Comparison of ENCODE assay signal across 18 cellular contexts in genomic region chr3:194777729-194778128, GRCh38.
A peak's percentile ranks its signal among the peaks of the same experiment; 100 is the strongest.
DNase-seq lines count a peak whose midpoint lies in the region; ATAC-seq, FAIRE-seq and TF ChIP-seq lines count a peak whose summit lies in the region.
"Had no signal": no experiment of that assay in that cellular context is flagged by ENCODE, and none has a peak within 500 bp of the region (broad histone marks: within the 10 kb centered on the region; RNA-seq: fewer than 3 reads in every experiment).

No MANE protein-coding gene starts in this region.

- H4K20me1 ChIP-seq in H1 (replicated peaks in 1 of 2; ENCODE audit: control insufficient read depth in 1 of 2, insufficient read depth in 2 of 2, low read length in 2 of 2): no peaks in the 10 kb centered on the region

- no peak overlapping the region for H2BK20ac ChIP-seq in H1 (ENCODE audit: low read length)

- no peak overlapping the region for H4K91ac ChIP-seq in H1 (replicated peaks; ENCODE audit: insufficient read length, low read length)

- peak overlapping the region in 1 of 2 experiments; percentile 39; a peak in 1 of 4 replicates for H3K4me2 ChIP-seq in H1 (ENCODE audit: insufficient read depth in 1 of 2, low read depth in 2 of 2, low read length in 2 of 2)

- H4K8ac ChIP-seq in H1 (ENCODE audit: extremely low read depth, insufficient read depth, low read length): no peak overlapping the region

- 0 out of 2 replicates have a peak overlapping the region, but pooled peaks have one; percentile 50 for H2AFZ ChIP-seq in H1 (ENCODE audit: low read length)

- peak; percentile 24 for DNase-seq in DMS153 (lab: John Stamatoyannopoulos, UW)
- no peak for DNase-seq in DMS153 treated with DMSO at 0.1 percent for 48 hours (lab: John Stamatoyannopoulos, UW; ENCODE audit: unreplicated experiment)
- peak; percentile 55 for DNase-seq in NCI-H774 (lab: John Stamatoyannopoulos, UW)
- DNase-seq in H1 (ENCODE audit: low read depth in 1 of 2, low spot score in 2 of 2): no peak
- peak; percentile 6 for DNase-seq in ureter (ENCODE audit: low spot score)
- DNase-seq in NCI-H1417 treated with DMSO at 0.1 percent for 48 hours (lab: John Stamatoyannopoulos, UW): no peak
- no peak for DNase-seq in HEK293T (ENCODE audit: extremely low spot score)
- DNase-seq: CD4-positive, alpha-beta T cell; DMS79; HCEC 1CT; NCI-H1105 treated with DMSO at 0.1 percent for 48 hours; NCI-H1694 treated with DMSO at 0.1 percent for 48 hours; NCI-H2107; NCI-H510A treated with DMSO at 0.1 percent for 48 hours; SJCRH30 had no signal

- H3K79me1 ChIP-seq in H1 (ENCODE audit: low read depth, low read length): no peaks in the 10 kb centered on the region

- ATAC-seq in GM19452 (IDR thresholded peaks at IDR 0.05; ENCODE audit: unreplicated experiment): no peak
- ATAC-seq: Panc1 had no signal

- H3K9ac ChIP-seq in H1 (replicated peaks in 1 of 4; ENCODE audit: extremely low read depth in 1 of 4, low read depth in 3 of 4, low read length in 3 of 4): no peak overlapping the region

- H4K5ac ChIP-seq in H1 (ENCODE audit: insufficient read length, low read depth, low read length): no peak overlapping the region

- no peak overlapping the region for H2BK12ac ChIP-seq in H1 (ENCODE audit: low read depth, low read length)

- H3K4me3 ChIP-seq in H1 (ENCODE audit: extremely low read depth in 1 of 4, insufficient read depth in 2 of 4, low read depth in 3 of 4, low read length in 4 of 4): no peak overlapping the region
- H3K4me3 ChIP-seq: SJCRH30 had no signal

- H3K4me1 ChIP-seq in H1 (replicated peaks in 1 of 4; ENCODE audit: control insufficient read depth in 3 of 4, insufficient read depth in 4 of 4, low read length in 3 of 4): peaks cover 0 to 6% (median 2%) of the 10 kb centered on the region in 4 experiments; a peak in 2 of 7 replicates
- H3K4me1 ChIP-seq: SJCRH30 had no signal

- H3K36me3 ChIP-seq in H1 (ENCODE audit: control insufficient read depth in 2 of 4, insufficient read depth in 4 of 4, low read length in 3 of 4): no peaks in the 10 kb centered on the region
- H3K36me3 ChIP-seq: SJCRH30 had no signal

- H3K23me2 ChIP-seq in H1 (ENCODE audit: low read depth, low read length): no peaks in the 10 kb centered on the region

- no peaks in the 10 kb centered on the region for H3K79me2 ChIP-seq in H1 (ENCODE audit: control insufficient read depth in 1 of 2, insufficient read depth in 2 of 2, low read length in 2 of 2)

- H3K27ac ChIP-seq in H1 (ENCODE audit: low read depth, low read length): no peak overlapping the region
- H3K27ac ChIP-seq: 22Rv1, SJCRH30 had no signal

- CTCF ChIA-PET in H1 (lab: Charles Lee; ENCODE audit: partially characterized antibody) (interaction anchor here (0.7 kb wide), 1 partner anchor 95 kb away, joined by 3 read pairs; no protein-coding TSS in a partner anchor), HEK293T (lab: Yijun Ruan, JAX) (no interaction called here)

- no peak overlapping the region for H3K14ac ChIP-seq in H1 (ENCODE audit: insufficient read length)

- no peak for TF ChIP-seq EP300 in H1 (IDR thresholded peaks at IDR 0.05; ENCODE audit: borderline replicate concordance in 1 of 2, low read depth in 2 of 2, low read length in 2 of 2)

- no peak overlapping the region for H3K18ac ChIP-seq in H1 (ENCODE audit: extremely low read depth, low read length)

- no peak overlapping the region for H2BK15ac ChIP-seq in H1 (ENCODE audit: low read length)

- H2BK120ac ChIP-seq in H1 (replicated peaks; ENCODE audit: low read depth, low read length): no peak overlapping the region

- TF ChIP-seq POLR2A in H1 (IDR thresholded peaks at IDR 0.05; ENCODE audit: control extremely low read depth in 1 of 2, low read depth in 2 of 2, low read length in 2 of 2): no peak

- H3K4ac ChIP-seq in H1 (replicated peaks; ENCODE audit: insufficient read length, low read depth, low read length): no peak overlapping the region

- H2AK5ac ChIP-seq in H1 (ENCODE audit: low read depth, low read length): no peak overlapping the region

- no peak for FAIRE-seq in H1 (lab: Jason Lieb, UNC)

- TF ChIP-seq CTCF in H1 (IDR thresholded peaks at IDR 0.05; ENCODE audit: control extremely low read depth in 1 of 3, insufficient read depth in 1 of 3, low read depth in 1 of 3, low read length in 3 of 3): no peak

- POLR2A ChIA-PET in H1 (lab: Charles Lee; ENCODE audit: partially characterized antibody) (no interaction called here), HEK293T (lab: Yijun Ruan, JAX) (no interaction called here)

- no peaks in the 10 kb centered on the region; a peak in 1 of 7 replicates for H3K27me3 ChIP-seq in H1 (replicated peaks in 1 of 4; ENCODE audit: control insufficient read depth in 3 of 4, extremely low read depth in 1 of 4, insufficient read depth in 3 of 4, low read length in 3 of 4)
- H3K27me3 ChIP-seq: SJCRH30 had no signal

- TF ChIP-seq RAD21 in H1 (IDR thresholded peaks at IDR 0.05 in 1 of 2, conservative IDR thresholded peaks at IDR 0.05 in 1 of 2; ENCODE audit: low read depth in 2 of 2, low read length in 2 of 2): no peak

- H3K9me3 ChIP-seq in H1 (ENCODE audit: insufficient read depth in 2 of 2, low read depth in 1 of 2, low read length in 1 of 2): no peaks in the 10 kb centered on the region
- H3K9me3 ChIP-seq: SJCRH30 had no signal

- H3K23ac ChIP-seq in H1 (ENCODE audit: insufficient read length): no peak overlapping the region

- no peak overlapping the region for H2BK5ac ChIP-seq in H1 (ENCODE audit: low read depth, low read length)

- 73% methylated on average over 5 of the region's 5 CpGs; no CpG with 5 or more reads in 1 of the 2 experiments for WGBS in H1 (ENCODE audit: extremely low coverage in 1 of 2, insufficient coverage in 1 of 2, insufficient read length in 1 of 2, insufficient replicate concordance in 2 of 2, low coverage in 1 of 2, low lambda C conversion rate in 2 of 2, missing lambda C conversion rate in 1 of 2), 2 experiments

- no peak overlapping the region for H3K56ac ChIP-seq in H1 (replicated peaks; ENCODE audit: insufficient read length, low read depth, low read length)

TF ChIP-seq in H1, 55 proteins besides CTCF, POLR2A, EP300 and RAD21:
- TF ChIP-seq CBX5 (IDR thresholded peaks at IDR 0.05; ENCODE audit: low read depth, low read length) (no peak), TCF12 (IDR thresholded peaks at IDR 0.05; ENCODE audit: low read depth, low read length) (peak; percentile 67; the same call in 1 of the 2 replicates)

TF ChIP-seq in HEK293T, 16 proteins besides CTCF, POLR2A, EP300 and RAD21:
- TF ChIP-seq CTBP1 (IDR thresholded peaks at IDR 0.05; ENCODE audit: borderline replicate concordance): no peak
- no peak for TF ChIP-seq L3MBTL2 (conservative IDR thresholded peaks at IDR 0.05)
- no peak for TF ChIP-seq NFRKB (IDR thresholded peaks at IDR 0.05)
- TF ChIP-seq SP1 (IDR thresholded peaks at IDR 0.05): no peak
- TF ChIP-seq ELF4 (IDR thresholded peaks at IDR 0.05): no peak
- TF ChIP-seq ARNT (IDR thresholded peaks at IDR 0.05): no peak

Comparison
In these comparisons a context has a peak if more than half of its experiments do, and no peak if none do; other contexts are left out.
1. DNase-seq: peak in DMS153 (single experiment), NCI-H774 (single experiment) and ureter (single experiment); none in DMS153 treated with DMSO at 0.1 percent for 48 hours (single experiment), H1 (0 of 2), NCI-H1417 treated with DMSO at 0.1 percent for 48 hours (single experiment) and HEK293T (single experiment).